ENCODE assay signal across 14 cellular contexts in the genomic region with DNA sequence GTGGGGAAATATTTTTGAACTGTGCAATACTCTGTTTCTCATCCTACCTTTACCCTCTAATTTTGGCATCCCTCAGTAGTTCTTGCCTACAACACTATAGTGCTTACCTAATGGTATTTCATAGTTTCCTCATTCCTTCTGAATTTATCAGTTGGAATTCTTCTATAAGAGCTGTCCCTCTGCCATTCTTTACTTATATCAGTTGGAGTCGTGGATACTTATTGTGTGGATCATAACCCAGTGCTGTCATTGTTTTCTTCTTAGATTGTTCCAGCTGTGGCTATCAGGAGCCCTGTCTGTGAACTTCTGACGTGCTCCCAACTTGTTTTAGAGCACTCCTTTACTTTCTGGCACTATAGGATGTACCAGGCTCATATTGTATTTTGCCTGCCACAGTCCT.
DNase-seq lines count a peak whose midpoint lies in the region; ATAC-seq, FAIRE-seq and TF ChIP-seq lines count a peak whose summit lies in the region.
"Had no signal": no experiment of that assay in that cellular context is flagged by ENCODE, and none has a peak within 500 bp of the region (broad histone marks: within the 10 kb centered on the region; RNA-seq: fewer than 3 reads in every experiment).

No MANE protein-coding gene starts in this region.

- DNase-seq in NCI-H226 = peak; percentile 38
- peak; percentile 72 for DNase-seq in brain microvascular endothelial cell
- peak; percentile 70 for DNase-seq in kidney tubule cell (ENCODE audit: low spot score)
- DNase-seq in GM12891 (ENCODE audit: insufficient read length, low spot score) = no peak
- no peak for DNase-seq in NCI-H2196 treated with DMSO at 0.1 percent for 48 hours (lab: John Stamatoyannopoulos, UW; ENCODE audit: unreplicated experiment)
- DNase-seq: NCI-H1092, NCI-H1694 had no signal

- peaks cover 32% of the 10 kb centered on the region for H3K4me1 ChIP-seq in ACC112 (ENCODE audit: control insufficient read depth, insufficient read depth, low read length, unreplicated experiment)

- no peak for TF ChIP-seq POLR2A in GM12891 (IDR thresholded peaks at IDR 0.05; ENCODE audit: low read depth, low read length)

- H3K79me2 ChIP-seq in ACC112 (ENCODE audit: control insufficient read depth, insufficient read depth, low read length, unreplicated experiment) = peaks cover 62% of the 10 kb centered on the region

- TF ChIP-seq CTCF in brain microvascular endothelial cell (IDR thresholded peaks at IDR 0.05; ENCODE audit: low read depth, low read length, missing control alignments) = no peak

- H3K27ac ChIP-seq in ACC112 (ENCODE audit: low read depth, low read length) (peak overlapping the region; percentile 20; the same call in 1 of the 2 replicates), brain microvascular endothelial cell (peak overlapping the region; percentile 82)
- H3K27ac ChIP-seq: 22Rv1, C4-2B had no signal

- in situ Hi-C loops in brain microvascular endothelial cell (cut with HindIII; ENCODE audit: low pct_ligation_motif_present, low sequenced_read_pairs) = no loop called here

- ATAC-seq in HG02798 (IDR thresholded peaks at IDR 0.05; ENCODE audit: poor library complexity, unreplicated experiment) = no peak
- no peak for ATAC-seq in esophagus mucosa
- ATAC-seq: HCT116, K562 had no signal

- no peak for FAIRE-seq in GM12891 (lab: Jason Lieb, UNC)
- FAIRE-seq: K562 had no signal

- peaks cover 7% of the 10 kb centered on the region; the same call in 1 of the 2 replicates for H3K36me3 ChIP-seq in ACC112 (ENCODE audit: insufficient read depth, low read length)
- peaks cover 21% of the 10 kb centered on the region for H3K36me3 ChIP-seq in brain microvascular endothelial cell (replicated peaks)

- H3K4me3 ChIP-seq in ACC112 (ENCODE audit: low read depth, low read length) (no peak overlapping the region), brain microvascular endothelial cell (ENCODE audit: low read depth, low read length) (no peak overlapping the region)
- H3K4me3 ChIP-seq: K562 had no signal

- no peaks in the 10 kb centered on the region for H3K27me3 ChIP-seq in ACC112 (ENCODE audit: insufficient read depth, low read length)
- no peaks in the 10 kb centered on the region for H3K27me3 ChIP-seq in brain microvascular endothelial cell (replicated peaks)

- no peak overlapping the region for H2AFZ ChIP-seq in ACC112 (ENCODE audit: low read length, unreplicated experiment)

TF ChIP-seq in GM12891, 5 proteins besides CTCF, POLR2A, EP300 and RAD21:
- TF ChIP-seq POU2F2 (IDR thresholded peaks at IDR 0.05; ENCODE audit: low read depth, low read length) (no peak), PAX5 (IDR thresholded peaks at IDR 0.05; ENCODE audit: insufficient read depth, low read length, severe bottlenecking) (no peak), TAF1 (IDR thresholded peaks at IDR 0.05; ENCODE audit: low read depth, low read length) (no peak)

Comparison
In these comparisons a context has a peak if more than half of its experiments do, and no peak if none do; other contexts are left out.
1. DNase-seq: peak in NCI-H226 (single experiment), brain microvascular endothelial cell (single experiment) and kidney tubule cell (single experiment); none in GM12891 (single experiment) and NCI-H2196 treated with DMSO at 0.1 percent for 48 hours (single experiment).